1 cellular context compared by ENCODE assay signal in the genomic region with DNA sequence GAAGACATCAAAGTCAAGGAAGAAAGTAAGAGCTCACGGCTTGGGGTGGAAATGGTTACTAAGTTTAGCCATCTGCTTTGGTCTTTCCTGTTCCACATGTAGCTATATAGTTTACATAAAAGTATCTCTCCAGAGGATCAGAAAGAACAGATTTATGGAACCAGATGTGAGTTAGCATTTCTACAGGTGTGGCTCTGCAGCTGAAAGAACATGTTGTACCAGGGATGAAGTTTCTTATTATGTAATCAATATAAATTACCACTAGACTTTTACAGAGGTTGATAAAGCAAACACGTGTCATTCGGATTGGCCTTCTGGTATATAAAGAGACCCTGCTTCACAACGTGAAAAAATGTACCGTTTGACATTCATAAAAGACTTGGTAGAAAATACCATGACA.
A peak's percentile ranks its signal among the peaks of the same experiment; 100 is the strongest.
TF ChIP-seq lines count a peak whose summit lies in the region.

No MANE protein-coding gene starts in this region.

TF ChIP-seq in K562, 482 proteins besides CTCF, POLR2A, EP300 and RAD21 (continued from another document):
- peak; percentile 15 for TF ChIP-seq FUS (optimal IDR thresholded peaks at IDR 0.05; ENCODE audit: low read depth, low read length)
